13 cellular contexts compared by ENCODE assay signal in genomic region chr6:42366999-42367352, GRCh38.
A peak's percentile ranks its signal among the peaks of the same experiment; 100 is the strongest.
DNase-seq lines count a peak whose midpoint lies in the region; ATAC-seq, FAIRE-seq and TF ChIP-seq lines count a peak whose summit lies in the region.
"Had no signal": no experiment of that assay in that cellular context is flagged by ENCODE, and none has a peak within 500 bp of the region (broad histone marks: within the 10 kb centered on the region; RNA-seq: fewer than 3 reads in every experiment).

No MANE protein-coding gene starts in this region.

- FAIRE-seq in H54 (lab: Jason Lieb, UNC): no peak

- no peak for DNase-seq in activated naive CD4-positive, alpha-beta T cell treated with anti-CD3 and anti-CD28 coated beads, Interleukin-2, amount 50 U/mL, for 16 hours
- DNase-seq in SJSA1 (ENCODE audit: low read depth in 1 of 2, low spot score in 2 of 2): no peak
- no peak for DNase-seq in left lung
- no peak for DNase-seq in endothelial cell (ENCODE audit: low spot score)
- DNase-seq in gastrocnemius medialis: no peak
- DNase-seq in H54 (ENCODE audit: insufficient read length, low spot score): no peak
- DNase-seq: glutamatergic neuron, mesendoderm, NCI-H226, right cardiac atrium, SJCRH30 had no signal

- H3K4me3 Mint-ChIP-seq in activated naive CD4-positive, alpha-beta T cell treated with anti-CD3 and anti-CD28 coated beads, Interleukin-2, amount 50 U/mL, for 24 hours: peak overlapping the region; percentile 72
- no peak overlapping the region for H3K4me3 Mint-ChIP-seq in endothelial cell (ENCODE audit: unreplicated experiment)

- no peaks in the 10 kb centered on the region for H3K27me3 ChIP-seq in SJSA1 (replicated peaks)
- H3K27me3 ChIP-seq in left lung: no peaks in the 10 kb centered on the region
- no peaks in the 10 kb centered on the region for H3K27me3 ChIP-seq in gastrocnemius medialis
- H3K27me3 ChIP-seq: SJCRH30 had no signal

- peak overlapping the region; percentile 85 for H3K27ac Mint-ChIP-seq in activated naive CD4-positive, alpha-beta T cell treated with anti-CD3 and anti-CD28 coated beads, Interleukin-2, amount 50 U/mL, for 24 hours
- no peak overlapping the region for H3K27ac Mint-ChIP-seq in endothelial cell (ENCODE audit: unreplicated experiment)

- peak overlapping the region; percentile 81 for H3K27ac ChIP-seq in SJSA1
- peak overlapping the region; percentile 67 to 96 for H3K27ac ChIP-seq in left lung
- peak overlapping the region; percentile 55 for H3K27ac ChIP-seq in urinary bladder (ENCODE audit: low read depth)
- H3K27ac ChIP-seq in gastrocnemius medialis: no peak overlapping the region
- H3K27ac ChIP-seq: SJCRH30 had no signal

- intact Hi-C loops in left lung (cut with DNase I): no loop called here
- intact Hi-C loops in gastrocnemius medialis (cut with DNase I; ENCODE audit: low total_unique reads): no loop called here

- peaks cover 7% of the 10 kb centered on the region for H3K36me3 Mint-ChIP-seq in activated naive CD4-positive, alpha-beta T cell treated with anti-CD3 and anti-CD28 coated beads, Interleukin-2, amount 50 U/mL, for 24 hours
- H3K36me3 Mint-ChIP-seq in endothelial cell (ENCODE audit: low read depth, unreplicated experiment): peaks cover 10% of the 10 kb centered on the region

- TF ChIP-seq CTCF in left lung (IDR thresholded peaks at IDR 0.05) (no peak), endothelial cell (IDR thresholded peaks at IDR 0.05; ENCODE audit: unreplicated experiment) (no peak), gastrocnemius medialis (IDR thresholded peaks at IDR 0.05 in 4 of 5, conservative IDR thresholded peaks at IDR 0.05 in 1 of 5) (no peak)

- in situ Hi-C loops in gastrocnemius medialis (cut with MboI; ENCODE audit: low sequenced_read_pairs in 4 of 4): no loop called here

- no peak for TF ChIP-seq POLR2A in gastrocnemius medialis (IDR thresholded peaks at IDR 0.05)
- no peak for TF ChIP-seq POLR2A in H54 (IDR thresholded peaks at IDR 0.05; ENCODE audit: low read depth, low read length)

- 84% methylated on average over 3 of the region's 3 CpGs for WGBS in urinary bladder

- peaks cover 49% of the 10 kb centered on the region for H3K4me1 ChIP-seq in SJSA1 (replicated peaks)
- peaks cover 0 to 78% of the 10 kb centered on the region in 2 donors for H3K4me1 ChIP-seq in left lung
- no peaks in the 10 kb centered on the region for H3K4me1 ChIP-seq in urinary bladder (ENCODE audit: insufficient read depth)
- H3K4me1 ChIP-seq in gastrocnemius medialis: no peaks in the 10 kb centered on the region
- H3K4me1 ChIP-seq: SJCRH30 had no signal

- ATAC-seq in left lung (no peak), gastrocnemius medialis (no peak)

- no peaks in the 10 kb centered on the region for H3K27me3 Mint-ChIP-seq in activated naive CD4-positive, alpha-beta T cell treated with anti-CD3 and anti-CD28 coated beads, Interleukin-2, amount 50 U/mL, for 24 hours
- H3K27me3 Mint-ChIP-seq in endothelial cell (ENCODE audit: unreplicated experiment): peaks cover 11% of the 10 kb centered on the region

- H3K9me3 Mint-ChIP-seq in activated naive CD4-positive, alpha-beta T cell treated with anti-CD3 and anti-CD28 coated beads, Interleukin-2, amount 50 U/mL, for 24 hours: no peaks in the 10 kb centered on the region
- H3K9me3 Mint-ChIP-seq in endothelial cell (ENCODE audit: unreplicated experiment): no peaks in the 10 kb centered on the region

- H3K36me3 ChIP-seq in SJSA1 (0 out of 2 replicates have a peak, but pooled peaks cover 2% of the 10 kb centered on the region), left lung (no peaks in the 10 kb centered on the region), urinary bladder (ENCODE audit: insufficient read depth) (no peaks in the 10 kb centered on the region), gastrocnemius medialis (no peaks in the 10 kb centered on the region)
- H3K36me3 ChIP-seq: SJCRH30 had no signal

- H3K4me1 Mint-ChIP-seq in activated naive CD4-positive, alpha-beta T cell treated with anti-CD3 and anti-CD28 coated beads, Interleukin-2, amount 50 U/mL, for 24 hours: peaks cover 70% of the 10 kb centered on the region
- H3K4me1 Mint-ChIP-seq in endothelial cell (ENCODE audit: unreplicated experiment): peaks cover 13% of the 10 kb centered on the region

- no peaks in the 10 kb centered on the region for H3K9me3 ChIP-seq in SJSA1 (replicated peaks)
- no peaks in the 10 kb centered on the region for H3K9me3 ChIP-seq in left lung
- no peaks in the 10 kb centered on the region for H3K9me3 ChIP-seq in gastrocnemius medialis
- H3K9me3 ChIP-seq: SJCRH30 had no signal

- no peak overlapping the region for H3K4me3 ChIP-seq in SJSA1
- H3K4me3 ChIP-seq in left lung: peak overlapping the region in 1 of 2 donors; percentile 11
- H3K4me3 ChIP-seq in urinary bladder (ENCODE audit: low read depth, low read length): no peak overlapping the region
- no peak overlapping the region for H3K4me3 ChIP-seq in gastrocnemius medialis
- H3K4me3 ChIP-seq: SJCRH30 had no signal

Comparison
In these comparisons a context has a peak if more than half of its experiments do, and no peak if none do; other contexts are left out.
1. H3K27ac ChIP-seq: peak in SJSA1 (single experiment), left lung (2 of 2) and urinary bladder (single experiment); none in gastrocnemius medialis (0 of 4).